ENCODE assay signal across 23 cellular contexts in genomic region chr5:34703767-34704324, GRCh38. TPM values are rescaled to one million over a fixed set of nuclear protein-coding genes. Genes with fewer than 3 reads are reported as not detected.
DNase-seq lines count a peak whose midpoint lies in the region; ATAC-seq and TF ChIP-seq lines count a peak whose summit lies in the region.
"Had no signal": no experiment of that assay in that cellular context is flagged by ENCODE, and none has a peak within 500 bp of the region (broad histone marks: within the 10 kb centered on the region; RNA-seq: fewer than 3 reads in every experiment).

No MANE protein-coding gene starts in this region.

- peak overlapping the region; percentile 0 for H3K9ac ChIP-seq in HUES6 (ENCODE audit: low read length)

- peaks cover 50% of the 10 kb centered on the region for H3K4me1 ChIP-seq in HUES6 (ENCODE audit: control insufficient read depth, insufficient read depth, low read length)
- H3K4me1 ChIP-seq: colonic mucosa, Peyer's patch had no signal

- POLR2A ChIA-PET in naive thymus-derived CD8-positive, alpha-beta T cell (lab: Charles Lee), result interaction anchor here (0.6 kb wide), 1 partner anchor 1897 kb away, joined by 4 read pairs; no protein-coding TSS in a partner anchor

- TF ChIP-seq CTCF in mesothelial cell of epicardium (IDR thresholded peaks at IDR 0.05; ENCODE audit: unreplicated experiment), result no peak

- no peak for ATAC-seq in HG02970 (IDR thresholded peaks at IDR 0.05; ENCODE audit: low FRiP score, unreplicated experiment)
- ATAC-seq in naive thymus-derived CD8-positive, alpha-beta T cell, result no peak
- ATAC-seq in activated naive CD4-positive, alpha-beta T cell treated with anti-CD3 and anti-CD28 coated beads, Interleukin-2, amount 50 U/mL, for 72 hours, result no peak

- peaks cover 59% of the 10 kb centered on the region for H3K4me1 Mint-ChIP-seq in mesothelial cell of epicardium
- no peaks in the 10 kb centered on the region for H3K4me1 Mint-ChIP-seq in naive thymus-derived CD8-positive, alpha-beta T cell

- no peaks in the 10 kb centered on the region for H3K9me3 Mint-ChIP-seq in mesothelial cell of epicardium
- no peaks in the 10 kb centered on the region for H3K9me3 Mint-ChIP-seq in naive thymus-derived CD8-positive, alpha-beta T cell
- H3K9me3 Mint-ChIP-seq in activated naive CD4-positive, alpha-beta T cell treated with anti-CD3 and anti-CD28 coated beads, Interleukin-2, amount 50 U/mL, for 72 hours, result no peaks in the 10 kb centered on the region

- peak overlapping the region; percentile 38; the same call in 1 of the 2 replicates for H3K27ac ChIP-seq in HUES6 (ENCODE audit: low read depth, low read length)
- H3K27ac ChIP-seq: colonic mucosa, Peyer's patch, skin epidermis had no signal

- H3K9me3 ChIP-seq in HUES6 (ENCODE audit: control insufficient read depth, insufficient read depth, low read depth, low read length), result no peaks in the 10 kb centered on the region
- H3K9me3 ChIP-seq: colonic mucosa, MG63, Peyer's patch had no signal

- H3K27me3 ChIP-seq in HUES6 (ENCODE audit: control insufficient read depth, insufficient read depth, low read length), result no peaks in the 10 kb centered on the region
- H3K27me3 ChIP-seq: colonic mucosa, MG63, Peyer's patch had no signal

- H3K36me3 ChIP-seq in HUES6 (ENCODE audit: control insufficient read depth, insufficient read depth, low read length), result peaks cover 12% of the 10 kb centered on the region; the same call in 1 of the 2 replicates
- H3K36me3 ChIP-seq: colonic mucosa, Peyer's patch had no signal

- DNase-seq in ecto neural progenitor cell (ENCODE audit: low spot score), result peak; percentile 57
- DNase-seq in mesothelial cell of epicardium (ENCODE audit: low spot score in 2 of 2, unreplicated experiment in 2 of 2), result no peak
- no peak for DNase-seq in naive thymus-derived CD8-positive, alpha-beta T cell
- DNase-seq in medulla oblongata (ENCODE audit: extremely low spot score), result no peak
- DNase-seq in activated naive CD4-positive, alpha-beta T cell treated with anti-CD3 and anti-CD28 coated beads, Interleukin-2, amount 50 U/mL, for 72 hours (ENCODE audit: low spot score in 2 of 2), result no peak
- DNase-seq: activated gamma-delta T cell treated with Interleukin-2 at 50 U/mL for 16 hours; C1 segment of cervical spinal cord; colonic mucosa; DND-41; kidney glomerular epithelial cell; MG63; NCI-H1417; NCI-H2107; NCI-H510A; NK-92 treated with Interleukin-12 subunit alpha and Interleukin-12 subunit beta, amount 100 ng/mL, for 24 hours; occipital lobe; Peyer's patch; stimulated activated CD4-positive, alpha-beta T cell treated with anti-CD3 and anti-CD28 coated beads, Interleukin-1b, Interleukin-23, amount 100 ng/mL, for 48 hours; substantia nigra had no signal

- H3K27ac Mint-ChIP-seq in mesothelial cell of epicardium, result peak overlapping the region; percentile 41
- no peak overlapping the region for H3K27ac Mint-ChIP-seq in naive thymus-derived CD8-positive, alpha-beta T cell
- H3K27ac Mint-ChIP-seq in activated naive CD4-positive, alpha-beta T cell treated with anti-CD3 and anti-CD28 coated beads, Interleukin-2, amount 50 U/mL, for 72 hours, result no peak overlapping the region

- no peak overlapping the region for H3K4me3 Mint-ChIP-seq in mesothelial cell of epicardium
- no peak overlapping the region for H3K4me3 Mint-ChIP-seq in naive thymus-derived CD8-positive, alpha-beta T cell

- H3K36me3 Mint-ChIP-seq in mesothelial cell of epicardium, result peaks cover 4% of the 10 kb centered on the region
- H3K36me3 Mint-ChIP-seq in naive thymus-derived CD8-positive, alpha-beta T cell, result no peaks in the 10 kb centered on the region
- no peaks in the 10 kb centered on the region for H3K36me3 Mint-ChIP-seq in activated naive CD4-positive, alpha-beta T cell treated with anti-CD3 and anti-CD28 coated beads, Interleukin-2, amount 50 U/mL, for 72 hours

- H3K27me3 Mint-ChIP-seq in mesothelial cell of epicardium (ENCODE audit: low read depth), result no peaks in the 10 kb centered on the region
- H3K27me3 Mint-ChIP-seq in naive thymus-derived CD8-positive, alpha-beta T cell, result peaks cover 0 to 2% (median 0%) of the 10 kb centered on the region in 5 donors

- H3K4me3 ChIP-seq in HUES6 (ENCODE audit: low read depth, low read length), result peak overlapping the region; percentile 25
- H3K4me3 ChIP-seq: colonic mucosa, lung, MG63, Peyer's patch, skin epidermis had no signal

RNA-seq across cellular contexts. Expression of gene RAI14, which starts 47.7 kb away (rescaled TPM):
- total RNA-seq in mesothelial cell of epicardium, result 117 to 134 TPM (median 120 TPM) in 3 replicates
- total RNA-seq in naive thymus-derived CD8-positive, alpha-beta T cell, result not detected
- polyA plus RNA-seq in naive thymus-derived CD8-positive, alpha-beta T cell, result not detected
- total RNA-seq in activated naive CD4-positive, alpha-beta T cell treated with anti-CD3 and anti-CD28 coated beads, Interleukin-2, amount 50 U/mL, for 72 hours, result 1 to 10 TPM; 1.0 to 4.7 TPM

Comparison
In these comparisons a context has a peak if more than half of its experiments do, and no peak if none do; other contexts are left out.
1. RNA of gene RAI14, which starts 47.7 kb away (total RNA-seq): 117 to 134 TPM in mesothelial cell of epicardium; 1.0 to 4.7 TPM in activated naive CD4-positive, alpha-beta T cell treated with anti-CD3 and anti-CD28 coated beads, Interleukin-2, amount 50 U/mL, for 72 hours and not detected in naive thymus-derived CD8-positive, alpha-beta T cell; every median in the first group is over 10 times any median in the second.